In the genomic region with DNA sequence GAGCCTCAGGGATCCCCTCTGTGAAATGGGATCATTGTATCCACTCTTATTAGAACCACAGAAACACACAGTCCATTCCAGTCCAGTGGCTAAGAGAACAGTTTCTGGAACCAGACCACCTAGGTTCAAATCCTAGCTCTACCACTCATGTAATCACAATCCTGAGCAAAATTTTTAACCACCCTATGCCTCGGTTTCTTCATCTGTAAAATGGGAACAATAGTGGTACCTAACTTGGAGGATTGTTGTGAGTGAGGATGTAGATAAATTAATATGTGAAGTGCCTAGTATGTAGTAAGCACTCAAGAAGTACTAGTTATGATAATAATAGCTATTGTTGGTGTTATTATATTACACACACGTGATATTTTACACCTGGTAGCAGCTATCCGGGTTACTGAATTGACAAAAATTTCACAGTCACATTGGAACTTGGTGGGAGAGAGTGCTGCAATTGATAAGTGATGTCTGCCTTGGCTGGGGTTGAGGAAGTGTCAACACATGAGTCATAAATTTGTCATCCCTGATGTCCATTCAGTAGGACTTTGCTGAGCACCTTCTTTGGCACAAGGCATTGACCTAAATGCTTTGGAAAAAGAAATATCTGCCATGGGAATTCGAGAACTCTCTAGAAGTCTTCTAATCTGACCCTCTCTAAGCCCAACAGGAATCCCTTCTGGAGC, we compare ENCODE assay signal across 1 cellular context.
A peak's percentile ranks its signal among the peaks of the same experiment; 100 is the strongest.
TF ChIP-seq lines count a peak whose summit lies in the region.

No MANE protein-coding gene starts in this region.

TF ChIP-seq in endothelial cell of umbilical vein, 7 proteins besides CTCF, POLR2A, EP300 and RAD21 (continued from another document):
- TF ChIP-seq FOS (IDR thresholded peaks at IDR 0.05; ENCODE audit: borderline replicate concordance, insufficient read depth, low read length) (peak; percentile 96), POLR2AphosphoS5 (IDR thresholded peaks at IDR 0.05; ENCODE audit: insufficient read depth, low read depth, low read length) (peak; percentile 49), JUN (IDR thresholded peaks at IDR 0.05; ENCODE audit: borderline replicate concordance, insufficient read depth, insufficient read length, low read depth) (peak; percentile 85)
TF ChIP-seq in endothelial cell of umbilical vein: peak in this region for 4.
